In the genomic region with DNA sequence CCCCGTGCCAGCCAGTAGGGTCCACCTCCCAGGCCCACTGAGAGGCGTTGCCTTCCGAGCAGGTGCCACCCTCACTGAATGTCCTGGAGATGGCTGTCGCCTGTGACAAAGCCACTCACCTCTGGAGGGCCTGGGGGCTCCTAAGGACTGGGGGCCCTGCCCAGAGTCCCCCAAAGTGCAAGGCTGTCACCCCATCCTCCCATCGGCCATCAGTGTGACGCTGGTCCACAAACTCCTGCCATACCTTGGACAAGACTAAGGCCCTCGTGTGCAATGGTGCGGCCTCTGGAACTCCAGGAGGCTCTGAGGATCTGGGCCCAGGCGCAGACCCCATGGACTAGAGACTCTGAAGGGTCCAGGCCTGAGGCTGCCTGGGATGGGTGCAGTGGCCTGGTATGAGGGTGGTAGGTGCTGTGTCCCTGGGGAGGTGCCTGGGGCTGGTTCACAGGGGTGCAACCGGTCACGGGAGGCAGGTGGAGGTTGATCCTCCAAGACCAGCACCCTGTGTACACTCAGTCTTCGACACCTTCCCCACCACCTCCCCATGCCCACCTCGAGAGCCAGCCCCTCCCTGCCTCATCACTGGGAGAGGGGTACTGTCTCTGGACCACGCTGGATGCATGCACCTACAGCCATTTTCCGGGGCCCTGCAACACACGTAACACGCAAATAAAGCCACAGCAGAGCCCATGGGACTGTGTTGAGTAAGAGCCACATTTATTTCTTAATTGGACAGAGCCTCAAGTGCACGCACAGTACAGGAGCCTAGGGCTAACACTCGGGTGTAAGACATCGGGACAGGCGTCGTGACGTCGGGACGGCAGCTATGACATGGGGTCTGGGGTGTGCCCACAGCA, we compare ENCODE assay signal across 18 cellular contexts. TPM values are rescaled to one million over a fixed set of nuclear protein-coding genes. Genes with fewer than 3 reads are reported as not detected.
DNase-seq lines count a peak whose midpoint lies in the region; ATAC-seq and TF ChIP-seq lines count a peak whose summit lies in the region.
"Had no signal": no experiment of that assay in that cellular context is flagged by ENCODE, and none has a peak within 500 bp of the region (broad histone marks: within the 10 kb centered on the region; RNA-seq: fewer than 3 reads in every experiment).

No MANE protein-coding gene starts in this region.

- no peak overlapping the region for H3K4me3 Mint-ChIP-seq in glutamatergic neuron (ENCODE audit: unreplicated experiment)
- no peak overlapping the region for H3K4me3 Mint-ChIP-seq in activated naive CD4-positive, alpha-beta T cell treated with anti-CD3 and anti-CD28 coated beads, Interleukin-2, amount 10 ng/mL, durations not matched to agents 7 days and 5 days

- DNase-seq in Right ventricle myocardium superior (peak; percentile 37), right atrium auricular region (ENCODE audit: low spot score) (no peak), NCI-H1436 treated with DMSO at 0.1 percent for 48 hours (lab: John Stamatoyannopoulos, UW) (peak; percentile 23), glutamatergic neuron (peak; percentile 19), sciatic nerve (ENCODE audit: low spot score) (no peak), activated gamma-delta T cell treated with Interleukin-2 at 50 U/mL for 16 hours (no peak)
- no peak for DNase-seq in activated naive CD4-positive, alpha-beta T cell treated with anti-CD3 and anti-CD28 coated beads, Interleukin-2, amount 10 ng/mL, durations not matched to agents 7 days and 5 days
- DNase-seq: DMS79, NCI-H1048, NCI-H1694 treated with DMSO at 0.1 percent for 48 hours, NCI-H2171 treated with DMSO at 0.1 percent for 48 hours, NCI-H510A treated with DMSO at 0.1 percent for 48 hours, PC-3 had no signal

- CTCF ChIA-PET in activated naive CD4-positive, alpha-beta T cell treated with anti-CD3 and anti-CD28 coated beads, Interleukin-2, amount 10 ng/mL, durations not matched to agents 7 days and 5 days (lab: Charles Lee): no interaction called here

- H3K4me1 Mint-ChIP-seq in glutamatergic neuron (ENCODE audit: low read depth, unreplicated experiment): peaks cover 8% of the 10 kb centered on the region
- H3K4me1 Mint-ChIP-seq in activated naive CD4-positive, alpha-beta T cell treated with anti-CD3 and anti-CD28 coated beads, Interleukin-2, amount 10 ng/mL, durations not matched to agents 7 days and 5 days: no peaks in the 10 kb centered on the region

- intact Hi-C loops in Right ventricle myocardium superior (cut with DNase I) (no loop called here), sciatic nerve (cut with DNase I) (no loop called here)

- peak overlapping the region; percentile 71 for H3K27ac Mint-ChIP-seq in glutamatergic neuron (ENCODE audit: unreplicated experiment)
- H3K27ac Mint-ChIP-seq in activated naive CD4-positive, alpha-beta T cell treated with anti-CD3 and anti-CD28 coated beads, Interleukin-2, amount 10 ng/mL, durations not matched to agents 7 days and 5 days: no peak overlapping the region

- H3K4me1 ChIP-seq in right atrium auricular region: no peaks in the 10 kb centered on the region
- H3K4me1 ChIP-seq: A549 had no signal

- no peak overlapping the region for H3K27ac ChIP-seq in right atrium auricular region
- H3K27ac ChIP-seq: A549, SK-N-MC had no signal

- peaks cover 23% of the 10 kb centered on the region for H3K9me3 Mint-ChIP-seq in glutamatergic neuron (ENCODE audit: unreplicated experiment)
- no peaks in the 10 kb centered on the region for H3K9me3 Mint-ChIP-seq in activated naive CD4-positive, alpha-beta T cell treated with anti-CD3 and anti-CD28 coated beads, Interleukin-2, amount 10 ng/mL, durations not matched to agents 7 days and 5 days

- peaks cover 12% of the 10 kb centered on the region for H3K27me3 Mint-ChIP-seq in glutamatergic neuron (ENCODE audit: unreplicated experiment)
- peaks cover 17% of the 10 kb centered on the region for H3K27me3 Mint-ChIP-seq in activated naive CD4-positive, alpha-beta T cell treated with anti-CD3 and anti-CD28 coated beads, Interleukin-2, amount 10 ng/mL, durations not matched to agents 7 days and 5 days

- no peaks in the 10 kb centered on the region for H3K36me3 ChIP-seq in right atrium auricular region

- no peaks in the 10 kb centered on the region for H3K27me3 ChIP-seq in right atrium auricular region

- H3K36me3 Mint-ChIP-seq in glutamatergic neuron (ENCODE audit: unreplicated experiment): no peaks in the 10 kb centered on the region
- H3K36me3 Mint-ChIP-seq in activated naive CD4-positive, alpha-beta T cell treated with anti-CD3 and anti-CD28 coated beads, Interleukin-2, amount 10 ng/mL, durations not matched to agents 7 days and 5 days: no peaks in the 10 kb centered on the region

- H3K4me3 ChIP-seq in right atrium auricular region: no peak overlapping the region
- H3K4me3 ChIP-seq: A549, SK-N-MC had no signal

- H3K9me3 ChIP-seq in right atrium auricular region: no peaks in the 10 kb centered on the region
- H3K9me3 ChIP-seq: A549 had no signal

- TF ChIP-seq CTCF in right atrium auricular region (IDR thresholded peaks at IDR 0.05): no peak
- TF ChIP-seq CTCF in glutamatergic neuron (IDR thresholded peaks at IDR 0.05; ENCODE audit: partially characterized antibody, unreplicated experiment): no peak

- ATAC-seq in Right ventricle myocardium superior (ENCODE audit: poor library complexity): no peak
- ATAC-seq in sciatic nerve: peak; percentile 19
- ATAC-seq in GM19324 (IDR thresholded peaks at IDR 0.05; ENCODE audit: low FRiP score, unreplicated experiment): no peak
- ATAC-seq: A549, PC-3 had no signal

RNA-seq across cellular contexts. Expression of a gene that starts 21.6 kb away (rescaled TPM):
- not detected for total RNA-seq in Right ventricle myocardium superior
- total RNA-seq in right atrium auricular region: not detected
- not detected for total RNA-seq in glutamatergic neuron (ENCODE audit: unreplicated experiment)
- not detected for total RNA-seq in sciatic nerve
- total RNA-seq: G401, H1, PC-3 had no signal

RNA-seq across cellular contexts. Expression of a gene that starts 30.6 kb away (rescaled TPM):
- total RNA-seq in Right ventricle myocardium superior: not detected
- not detected for total RNA-seq in right atrium auricular region
- total RNA-seq in glutamatergic neuron (ENCODE audit: unreplicated experiment): not detected
- total RNA-seq in sciatic nerve: not detected
- total RNA-seq: G401, H1, PC-3 had no signal

Comparison
In these comparisons a context has a peak if more than half of its experiments do, and no peak if none do; other contexts are left out.
1. DNase-seq: peak in Right ventricle myocardium superior (single experiment), NCI-H1436 treated with DMSO at 0.1 percent for 48 hours (single experiment) and glutamatergic neuron (single experiment); none in right atrium auricular region (single experiment), sciatic nerve (single experiment), activated gamma-delta T cell treated with Interleukin-2 at 50 U/mL for 16 hours (single experiment) and activated naive CD4-positive, alpha-beta T cell treated with anti-CD3 and anti-CD28 coated beads, Interleukin-2, amount 10 ng/mL, durations not matched to agents 7 days and 5 days (single experiment).